26 cellular contexts compared by ENCODE assay signal in genomic region chr4:38015886-38016515, GRCh38. TPM values are rescaled to one million over a fixed set of nuclear protein-coding genes. Genes with fewer than 3 reads are reported as not detected.
DNase-seq lines count a peak whose midpoint lies in the region; ATAC-seq and TF ChIP-seq lines count a peak whose summit lies in the region.
"Had no signal": no experiment of that assay in that cellular context is flagged by ENCODE, and none has a peak within 500 bp of the region (broad histone marks: within the 10 kb centered on the region; RNA-seq: fewer than 3 reads in every experiment).

No MANE protein-coding gene starts in this region.

- H3K79me1 ChIP-seq in trophoblast cell (ENCODE audit: low read length), result peaks cover 7% of the 10 kb centered on the region

- H4K8ac ChIP-seq in trophoblast cell (ENCODE audit: low read depth, low read length), result no peak overlapping the region

- peak overlapping the region; percentile 20 for H3K4ac ChIP-seq in trophoblast cell (ENCODE audit: low read depth, low read length)

- no peaks in the 10 kb centered on the region for H4K20me1 ChIP-seq in GM23248 (ENCODE audit: insufficient read depth)

- no peaks in the 10 kb centered on the region for H3K9me2 ChIP-seq in GM23248 (ENCODE audit: insufficient read depth)

- H3K9me3 Mint-ChIP-seq in MCF 10A (ENCODE audit: unreplicated experiment), result no peaks in the 10 kb centered on the region
- H3K9me3 Mint-ChIP-seq: T-helper 2 cell treated with Interferon-gamma antibody and Interleukin-4, amounts not matched to agents 5 μg/mL and 100 μg/mL, for 36 hours had no signal

- no peak overlapping the region for H3K27ac Mint-ChIP-seq in MCF 10A (ENCODE audit: low read depth, unreplicated experiment)
- H3K27ac Mint-ChIP-seq: activated CD4-positive, alpha-beta T cell treated with anti-CD3 and anti-CD28 coated beads, Interleukin-2, amount 10 ng/mL, durations not matched to agents 7 days and 5 days; activated CD8-positive, alpha-beta memory T cell treated with anti-CD3 and anti-CD28 coated beads, Interleukin-2, amount 10 ng/mL, durations not matched to agents 7 days and 5 days; activated naive CD4-positive, alpha-beta T cell treated with anti-CD3 and anti-CD28 coated beads for 36 hours; T-helper 2 cell treated with Interferon-gamma antibody and Interleukin-4, amounts not matched to agents 5 μg/mL and 100 μg/mL, for 36 hours had no signal

- H4K12ac ChIP-seq in trophoblast cell (ENCODE audit: low read depth, low read length), result no peak overlapping the region

- H2AK5ac ChIP-seq in trophoblast cell (ENCODE audit: low read length), result no peak overlapping the region

- H3K4me1 ChIP-seq in adipocyte (ENCODE audit: control insufficient read depth, insufficient read depth, low read length), result peaks cover 7% of the 10 kb centered on the region
- H3K4me1 ChIP-seq in right cardiac atrium (ENCODE audit: control insufficient read depth, insufficient read depth, low read length), result peaks cover 5% of the 10 kb centered on the region
- peaks cover 5 to 12% of the 10 kb centered on the region in 2 experiments for H3K4me1 ChIP-seq in trophoblast cell (ENCODE audit: control insufficient read depth in 1 of 2, insufficient read depth in 2 of 2, low read length in 2 of 2)
- H3K4me1 ChIP-seq in GM23248 (ENCODE audit: insufficient read depth), result 0 out of 2 replicates have a peak, but pooled peaks cover 6% of the 10 kb centered on the region
- H3K4me1 ChIP-seq: A549, left lung had no signal

- H3K4me3 Mint-ChIP-seq in MCF 10A (ENCODE audit: unreplicated experiment), result no peak overlapping the region
- H3K4me3 Mint-ChIP-seq: activated CD4-positive, alpha-beta T cell treated with anti-CD3 and anti-CD28 coated beads, Interleukin-2, amount 10 ng/mL, durations not matched to agents 7 days and 5 days; activated CD8-positive, alpha-beta memory T cell treated with anti-CD3 and anti-CD28 coated beads, Interleukin-2, amount 10 ng/mL, durations not matched to agents 7 days and 5 days; activated naive CD4-positive, alpha-beta T cell treated with anti-CD3 and anti-CD28 coated beads for 36 hours; neural crest cell; T-helper 2 cell treated with Interferon-gamma antibody and Interleukin-4, amounts not matched to agents 5 μg/mL and 100 μg/mL, for 36 hours had no signal

- TF ChIP-seq CTCF in AG04449 (IDR thresholded peaks at IDR 0.05; ENCODE audit: insufficient read depth, low read length, missing control alignments) (no peak), MCF 10A (IDR thresholded peaks at IDR 0.05; ENCODE audit: unreplicated experiment) (no peak)

- H4K91ac ChIP-seq in trophoblast cell (ENCODE audit: low read depth, low read length), result no peak overlapping the region

- H3K36me3 ChIP-seq in adipocyte (ENCODE audit: control insufficient read depth, insufficient read depth, low read length, severe bottlenecking) (peaks cover 7% of the 10 kb centered on the region), trophoblast cell (ENCODE audit: control insufficient read depth in 1 of 2, insufficient read depth in 2 of 2, low read length in 2 of 2) (peaks cover 13 to 14% of the 10 kb centered on the region in 2 experiments), GM23248 (ENCODE audit: low read depth) (peaks cover 3% of the 10 kb centered on the region; the same call in 1 of the 2 replicates)
- H3K36me3 ChIP-seq: cardiac muscle cell had no signal

- H3K27me3 ChIP-seq in adipocyte (replicated peaks; ENCODE audit: control insufficient read depth, insufficient read depth, low read length), result no peaks in the 10 kb centered on the region
- no peaks in the 10 kb centered on the region for H3K27me3 ChIP-seq in right cardiac atrium (ENCODE audit: control insufficient read depth, insufficient read depth)
- H3K27me3 ChIP-seq in trophoblast cell (ENCODE audit: insufficient read depth, low read length), result no peaks in the 10 kb centered on the region
- H3K27me3 ChIP-seq in GM23248 (replicated peaks; ENCODE audit: insufficient read depth), result no peaks in the 10 kb centered on the region
- H3K27me3 ChIP-seq: cardiac muscle cell, left lung had no signal

- POLR2A ChIA-PET in AG04449 (lab: Yijun Ruan, JAX), result no interaction called here
- POLR2A ChIA-PET in MCF 10A (lab: Yijun Ruan, JAX), result no interaction called here

- in situ Hi-C loops in GM23248 (cut with MboI), result no loop called here

- H3K79me2 ChIP-seq in trophoblast cell (ENCODE audit: control insufficient read depth, insufficient read depth, low read length, poor library complexity) (peaks cover 6% of the 10 kb centered on the region), GM23248 (ENCODE audit: insufficient read depth) (no peaks in the 10 kb centered on the region)

- H3K4me3 ChIP-seq in AG04449 (ENCODE audit: low read depth, low read length), result no peak overlapping the region
- H3K4me3 ChIP-seq in adipocyte (ENCODE audit: low read length), result no peak overlapping the region
- no peak overlapping the region for H3K4me3 ChIP-seq in right cardiac atrium (ENCODE audit: low read length)
- no peak overlapping the region for H3K4me3 ChIP-seq in trophoblast cell (ENCODE audit: low read depth, low read length)
- H3K4me3 ChIP-seq in GM23248, result no peak overlapping the region
- H3K4me3 ChIP-seq: A549, cardiac muscle cell, left lung had no signal

- CTCF ChIA-PET in AG04449 (lab: Yijun Ruan, JAX), result interaction anchor here (2.2 kb wide), 1 partner anchor 15 kb away, joined by 5 read pairs; no protein-coding TSS in a partner anchor
- CTCF ChIA-PET in MCF 10A (lab: Yijun Ruan, JAX), result no interaction called here

- H2AFZ ChIP-seq in trophoblast cell (ENCODE audit: insufficient read depth, low read length, poor library complexity), result no peak overlapping the region
- no peak overlapping the region for H2AFZ ChIP-seq in GM23248

- no peaks in the 10 kb centered on the region for H3K27me3 Mint-ChIP-seq in MCF 10A (ENCODE audit: insufficient read depth, unreplicated experiment)
- H3K27me3 Mint-ChIP-seq: activated CD4-positive, alpha-beta T cell treated with anti-CD3 and anti-CD28 coated beads, Interleukin-2, amount 10 ng/mL, durations not matched to agents 7 days and 5 days; activated CD8-positive, alpha-beta memory T cell treated with anti-CD3 and anti-CD28 coated beads, Interleukin-2, amount 10 ng/mL, durations not matched to agents 7 days and 5 days had no signal

- 77% methylated on average over 7 of the region's 7 CpGs for WGBS in right cardiac atrium
- no CpG with 5 or more reads among the region's 7 CpGs for WGBS in trophoblast cell (ENCODE audit: extremely low coverage, insufficient coverage, insufficient read length)
- 91 to 96% methylated on average over 7 of the region's 7 CpGs for WGBS in GM23248 (ENCODE audit: low coverage in 1 of 2, low lambda C conversion rate in 2 of 2, missing lambda C conversion rate in 2 of 2), 2 experiments

- DNase-seq in AG04449 (ENCODE audit: low read depth, low spot score), result peak; percentile 41
- peak; percentile 56 for DNase-seq in adipocyte (ENCODE audit: low read depth)
- no peak for DNase-seq in right cardiac atrium
- DNase-seq in trophoblast cell, result peak; percentile 74 to 81
- DNase-seq in GM23248, result no peak
- no peak for DNase-seq in MCF 10A (ENCODE audit: unreplicated experiment)
- DNase-seq in iPS-NIHi11 (ENCODE audit: low spot score), result no peak
- DNase-seq in posterior vena cava (ENCODE audit: low spot score), result no peak
- DNase-seq: activated CD4-positive, alpha-beta T cell treated with anti-CD3 and anti-CD28 coated beads, Interleukin-2, amount 10 ng/mL, durations not matched to agents 7 days and 5 days; activated CD8-positive, alpha-beta memory T cell treated with anti-CD3 and anti-CD28 coated beads, Interleukin-2, amount 10 ng/mL, durations not matched to agents 7 days and 5 days; activated naive CD4-positive, alpha-beta T cell treated with anti-CD3 and anti-CD28 coated beads for 36 hours; amniotic stem cell; C1 segment of cervical spinal cord; EL; head of caudate nucleus; left lung; midbrain; NCI-H1092; NCI-H1930; NCI-H774; WERI-Rb-1 had no signal

- H3K23ac ChIP-seq in trophoblast cell (ENCODE audit: low read length), result no peak overlapping the region

- no peak overlapping the region for H3K14ac ChIP-seq in trophoblast cell (ENCODE audit: low read length)

- intact Hi-C loops in right cardiac atrium (cut with DNase I) (no loop called here), MCF 10A (cut with micrococcal nuclease) (no loop called here), posterior vena cava (cut with DNase I) (no loop called here)

- H3K27ac ChIP-seq in right cardiac atrium (ENCODE audit: low read length) (peak overlapping the region; percentile 45), trophoblast cell (ENCODE audit: low read depth, low read length) (peak overlapping the region; percentile 2), GM23248 (no peak overlapping the region)
- H3K27ac ChIP-seq: A549, cardiac muscle cell, left lung, WERI-Rb-1 had no signal

- no peak overlapping the region for H2BK5ac ChIP-seq in trophoblast cell (ENCODE audit: low read depth, low read length, poor library complexity)

- H3K9me3 ChIP-seq in adipocyte (ENCODE audit: control insufficient read depth, low read length) (no peaks in the 10 kb centered on the region), right cardiac atrium (ENCODE audit: control insufficient read depth, low read length) (no peaks in the 10 kb centered on the region), trophoblast cell (ENCODE audit: insufficient read depth, low read depth, low read length) (peaks cover 4% of the 10 kb centered on the region), GM23248 (ENCODE audit: low read depth) (no peaks in the 10 kb centered on the region)
- H3K9me3 ChIP-seq: A549, left lung had no signal

- peak in 1 of 2 donors; percentile 46 for ATAC-seq in right cardiac atrium
- ATAC-seq: A549; activated CD8-positive, alpha-beta memory T cell treated with anti-CD3 and anti-CD28 coated beads, Interleukin-2, amount 10 ng/mL, durations not matched to agents 7 days and 5 days; left lung had no signal

- no peaks in the 10 kb centered on the region for H3K4me1 Mint-ChIP-seq in MCF 10A (ENCODE audit: insufficient read depth, unreplicated experiment)
- H3K4me1 Mint-ChIP-seq: neural crest cell had no signal

- H3K4me2 ChIP-seq in trophoblast cell (ENCODE audit: low read length) (no peak overlapping the region), GM23248 (ENCODE audit: unreplicated experiment) (no peak overlapping the region)
- H3K4me2 ChIP-seq: A549 had no signal

- no TSS peak for BruUV-seq in MCF 10A (replicated peaks; lab: Mats Ljungman, UMichigan)

- H3K9ac ChIP-seq in adipocyte (ENCODE audit: low read length) (no peak overlapping the region), trophoblast cell (ENCODE audit: low read length) (no peak overlapping the region), GM23248 (no peak overlapping the region)

- H3F3A ChIP-seq in GM23248 (ENCODE audit: insufficient read depth), result no peaks in the 10 kb centered on the region

- H2BK12ac ChIP-seq in trophoblast cell (ENCODE audit: low read length), result no peak overlapping the region

- H3K36me3 Mint-ChIP-seq in MCF 10A (ENCODE audit: insufficient read depth, unreplicated experiment), result peaks cover 10% of the 10 kb centered on the region

- H3K18ac ChIP-seq in trophoblast cell (ENCODE audit: low read length), result no peak overlapping the region

- H2BK120ac ChIP-seq in trophoblast cell (ENCODE audit: insufficient read depth, low read length, poor library complexity), result no peak overlapping the region

RNA-seq across cellular contexts. Expression of gene PTTG2, which starts 55.8 kb away (rescaled TPM):
- total RNA-seq in right cardiac atrium, result 1 to 10 TPM in 3 of 4 donors, under 1 TPM in 1; 0.65 to 1.7 (median 1.4) TPM
- polyA plus RNA-seq in right cardiac atrium, result 0.54 TPM
- not detected in 2 replicates for polyA plus RNA-seq in trophoblast cell (2013)
- not detected in 2 replicates for total RNA-seq in GM23248 (2014; rRNA removed; shearing (Covaris generic))
- not detected in 2 replicates for polyA plus RNA-seq in GM23248 (2016; fragmentation: Nextera tagmentation; extraction: Ambion mirVana)
- total RNA-seq in MCF 10A (2022), result not detected in 2 replicates
- total RNA-seq in posterior vena cava, result 1 to 10 TPM; 2.5 to 2.6 TPM
- total RNA-seq: activated naive CD4-positive, alpha-beta T cell treated with anti-CD3 and anti-CD28 coated beads for 36 hours; cardiac muscle cell; LHCN-M2; neural crest cell had no signal
- polyA plus RNA-seq: A549, cardiac muscle cell had no signal

Comparison
In these comparisons a context has a peak if more than half of its experiments do, and no peak if none do; other contexts are left out.
1. DNase-seq: peak in AG04449 (single experiment), adipocyte (single experiment) and trophoblast cell (2 of 2); none in right cardiac atrium (0 of 3), GM23248 (single experiment), MCF 10A (single experiment), iPS-NIHi11 (single experiment) and posterior vena cava (single experiment).